10 cellular contexts compared by ENCODE assay signal in genomic region chr21:38170705-38171682, GRCh38.
A peak's percentile ranks its signal among the peaks of the same experiment; 100 is the strongest.
DNase-seq lines count a peak whose midpoint lies in the region; ATAC-seq, FAIRE-seq and TF ChIP-seq lines count a peak whose summit lies in the region.
"Had no signal": no experiment of that assay in that cellular context is flagged by ENCODE, and none has a peak within 500 bp of the region (broad histone marks: within the 10 kb centered on the region; RNA-seq: fewer than 3 reads in every experiment).

No MANE protein-coding gene starts in this region.

- H3K9me3 Mint-ChIP-seq in MCF 10A (ENCODE audit: unreplicated experiment) (no peaks in the 10 kb centered on the region), astrocyte (ENCODE audit: unreplicated experiment) (no peaks in the 10 kb centered on the region)
- H3K9me3 Mint-ChIP-seq: stimulated activated effector memory CD8-positive, alpha-beta T cell treated with anti-CD3 and anti-CD28 coated beads, Interleukin-12 subunit alpha, Interleukin-12 subunit beta, amount 100 ng/mL, for 72 hours had no signal

- intact Hi-C loops in MCF 10A (cut with micrococcal nuclease) (loop anchor here (1.0 kb wide), 4 partner anchors 48 to 471 kb away; no protein-coding TSS in a partner anchor), breast epithelium (cut with DNase I; ENCODE audit: low total_unique reads) (no loop called here)

- H3K9me3 ChIP-seq in breast epithelium (no peaks in the 10 kb centered on the region), astrocyte (ENCODE audit: insufficient read depth, low read depth, low read length) (no peaks in the 10 kb centered on the region)
- H3K9me3 ChIP-seq: BLaER1 had no signal

- peak overlapping the region; percentile 68 for H3K4me2 ChIP-seq in astrocyte (ENCODE audit: low read length)
- H3K4me2 ChIP-seq: BLaER1 had no signal

- DNase-seq in MCF 10A (ENCODE audit: unreplicated experiment): peak; percentile 47
- DNase-seq in breast epithelium (ENCODE audit: low spot score in 2 of 2): no peak
- peak; percentile 34 for DNase-seq in astrocyte (ENCODE audit: low read depth)
- DNase-seq in iPS-NIHi11 (ENCODE audit: low spot score): peak; percentile 24
- peak; percentile 61 for DNase-seq in stromal cell of bone marrow (ENCODE audit: low read depth)
- DNase-seq in activated gamma-delta T cell (lab: John Stamatoyannopoulos, UW): no peak
- DNase-seq in GM20000 (ENCODE audit: low spot score): no peak

- ATAC-seq in HG02938 (IDR thresholded peaks at IDR 0.05; ENCODE audit: unreplicated experiment): no peak
- ATAC-seq: stimulated activated effector memory CD8-positive, alpha-beta T cell treated with anti-CD3 and anti-CD28 coated beads, Interleukin-12 subunit alpha, Interleukin-12 subunit beta, amount 100 ng/mL, for 72 hours had no signal

- no peaks in the 10 kb centered on the region for H3K4me1 ChIP-seq in breast epithelium
- H3K4me1 ChIP-seq in astrocyte (ENCODE audit: insufficient read depth, low read length): peaks cover 23% of the 10 kb centered on the region

- H4K20me1 ChIP-seq in astrocyte (ENCODE audit: insufficient read depth, low read length): no peaks in the 10 kb centered on the region
- H4K20me1 ChIP-seq: BLaER1 had no signal

- POLR2A ChIA-PET in MCF 10A (lab: Yijun Ruan, JAX): interaction anchor here (0.6 to 1.7 kb wide), 9 partner anchors 8 to 513 kb away, joined by 3 to 8 read pairs (median 3); no protein-coding TSS in a partner anchor

- no peaks in the 10 kb centered on the region for H3K27me3 Mint-ChIP-seq in MCF 10A (ENCODE audit: insufficient read depth, unreplicated experiment)
- H3K27me3 Mint-ChIP-seq in astrocyte (ENCODE audit: low read depth, unreplicated experiment): no peaks in the 10 kb centered on the region

- H3K4me3 Mint-ChIP-seq in MCF 10A (ENCODE audit: unreplicated experiment) (no peak overlapping the region), astrocyte (ENCODE audit: unreplicated experiment) (peak overlapping the region; percentile 52)
- H3K4me3 Mint-ChIP-seq: stimulated activated effector memory CD8-positive, alpha-beta T cell treated with anti-CD3 and anti-CD28 coated beads, Interleukin-12 subunit alpha, Interleukin-12 subunit beta, amount 100 ng/mL, for 72 hours had no signal

- no peak for TF ChIP-seq POLR2A in breast epithelium (IDR thresholded peaks at IDR 0.05)

- H3K27ac Mint-ChIP-seq in MCF 10A (ENCODE audit: low read depth, unreplicated experiment) (no peak overlapping the region), astrocyte (ENCODE audit: unreplicated experiment) (peak overlapping the region; percentile 95)
- H3K27ac Mint-ChIP-seq: stimulated activated effector memory CD8-positive, alpha-beta T cell treated with anti-CD3 and anti-CD28 coated beads, Interleukin-12 subunit alpha, Interleukin-12 subunit beta, amount 100 ng/mL, for 72 hours had no signal

- no peaks in the 10 kb centered on the region for H3K79me2 ChIP-seq in astrocyte (ENCODE audit: insufficient read depth, low read length)

- H3K36me3 ChIP-seq in breast epithelium (no peaks in the 10 kb centered on the region), astrocyte (ENCODE audit: insufficient read depth, low read length) (no peaks in the 10 kb centered on the region)
- H3K36me3 ChIP-seq: BLaER1 had no signal

- H3K4me3 ChIP-seq in breast epithelium (no peak overlapping the region), astrocyte (ENCODE audit: insufficient read depth, low read depth, low read length) (no peak overlapping the region)
- H3K4me3 ChIP-seq: BLaER1 had no signal

- no peaks in the 10 kb centered on the region for H3K36me3 Mint-ChIP-seq in MCF 10A (ENCODE audit: insufficient read depth, unreplicated experiment)
- no peaks in the 10 kb centered on the region for H3K36me3 Mint-ChIP-seq in astrocyte (ENCODE audit: low read depth, unreplicated experiment)
- H3K36me3 Mint-ChIP-seq: stimulated activated effector memory CD8-positive, alpha-beta T cell treated with anti-CD3 and anti-CD28 coated beads, Interleukin-12 subunit alpha, Interleukin-12 subunit beta, amount 100 ng/mL, for 72 hours had no signal

- H3K27ac ChIP-seq in breast epithelium (no peak overlapping the region), astrocyte (ENCODE audit: low read depth, low read length) (peak overlapping the region; percentile 59)
- H3K27ac ChIP-seq: BLaER1 had no signal

- FAIRE-seq in astrocyte (lab: Jason Lieb, UNC): no peak

- H3K4me1 Mint-ChIP-seq in MCF 10A (ENCODE audit: insufficient read depth, unreplicated experiment): peaks cover 26% of the 10 kb centered on the region
- H3K4me1 Mint-ChIP-seq in astrocyte (ENCODE audit: low read depth, unreplicated experiment): peaks cover 51% of the 10 kb centered on the region
- H3K4me1 Mint-ChIP-seq: stimulated activated effector memory CD8-positive, alpha-beta T cell treated with anti-CD3 and anti-CD28 coated beads, Interleukin-12 subunit alpha, Interleukin-12 subunit beta, amount 100 ng/mL, for 72 hours had no signal

- no peaks in the 10 kb centered on the region for H3K27me3 ChIP-seq in breast epithelium
- no peaks in the 10 kb centered on the region for H3K27me3 ChIP-seq in astrocyte (ENCODE audit: insufficient read depth, low read length)
- H3K27me3 ChIP-seq: BLaER1 had no signal

- no TSS peak for BruUV-seq in MCF 10A (replicated peaks; lab: Mats Ljungman, UMichigan)

- TF ChIP-seq CTCF in MCF 10A (IDR thresholded peaks at IDR 0.05; ENCODE audit: unreplicated experiment): peak; percentile 19
- TF ChIP-seq CTCF in breast epithelium (IDR thresholded peaks at IDR 0.05): no peak
- TF ChIP-seq CTCF in astrocyte (IDR thresholded peaks at IDR 0.05; ENCODE audit: insufficient read depth, low read depth, low read length): peak; percentile 11
- TF ChIP-seq CTCF in GM20000 (IDR thresholded peaks at IDR 0.05; ENCODE audit: extremely low read depth, missing control alignments): no peak

- peak overlapping the region; percentile 25 for H3K9ac ChIP-seq in astrocyte (ENCODE audit: low read length)
- H3K9ac ChIP-seq: BLaER1 had no signal

- peak overlapping the region; percentile 28 for H2AFZ ChIP-seq in astrocyte (ENCODE audit: low read depth, low read length)

- CTCF ChIA-PET in MCF 10A (lab: Yijun Ruan, JAX): interaction anchor here (0.5 to 5.2 kb wide), 24 partner anchors 8 to 974 kb away, joined by 3 to 47 read pairs (median 3); no protein-coding TSS in a partner anchor

Comparison
In these comparisons a context has a peak if more than half of its experiments do, and no peak if none do; other contexts are left out.
1. DNase-seq: peak in MCF 10A (single experiment), astrocyte (single experiment), iPS-NIHi11 (single experiment) and stromal cell of bone marrow (single experiment); none in breast epithelium (0 of 2), activated gamma-delta T cell (single experiment) and GM20000 (single experiment).
2. CTCF ChIP-seq: peak in MCF 10A (single experiment) and astrocyte (single experiment); none in breast epithelium (0 of 3) and GM20000 (single experiment).